19 cellular contexts compared by ENCODE assay signal in the genomic region with DNA sequence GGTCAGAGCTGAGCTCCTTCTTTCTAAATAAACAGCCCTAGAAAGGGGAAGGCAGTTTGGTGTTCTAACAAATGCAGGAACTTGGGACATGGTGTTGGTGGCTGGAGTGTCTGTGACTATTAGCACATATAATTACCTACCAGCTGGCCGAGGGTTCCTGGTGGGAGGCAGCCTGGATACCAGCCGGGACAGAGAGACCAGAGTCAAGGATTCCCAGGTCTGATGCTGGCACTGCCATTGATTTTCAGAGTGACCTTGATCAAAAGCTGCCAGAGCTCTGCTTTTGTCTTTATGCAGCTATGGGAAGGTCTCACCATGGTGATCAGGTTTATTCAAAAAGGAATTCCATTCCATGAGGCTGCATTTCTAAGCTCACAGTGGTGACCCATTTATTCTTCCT.
A peak's percentile ranks its signal among the peaks of the same experiment; 100 is the strongest.
DNase-seq lines count a peak whose midpoint lies in the region; ATAC-seq and TF ChIP-seq lines count a peak whose summit lies in the region.
"Had no signal": no experiment of that assay in that cellular context is flagged by ENCODE, and none has a peak within 500 bp of the region (broad histone marks: within the 10 kb centered on the region; RNA-seq: fewer than 3 reads in every experiment).

No MANE protein-coding gene starts in this region.

- H3K4me3 ChIP-seq in HUES64 (ENCODE audit: low read length) (no peak overlapping the region), vagina (no peak overlapping the region)
- H3K4me3 ChIP-seq: BLaER1 had no signal

- H3K4me1 ChIP-seq in HUES64 (ENCODE audit: insufficient read depth, low read length) (peaks cover 25% of the 10 kb centered on the region), vagina (no peaks in the 10 kb centered on the region)

- no peak for ATAC-seq in HG02981 (IDR thresholded peaks at IDR 0.05; ENCODE audit: unreplicated experiment)
- ATAC-seq in GM21529 (IDR thresholded peaks at IDR 0.05; ENCODE audit: unreplicated experiment) = no peak
- ATAC-seq: PC-3 had no signal

- intact Hi-C loops in vagina (cut with DNase I) = no loop called here

- DNase-seq in G401 (ENCODE audit: low spot score) (peak; percentile 26), vagina (ENCODE audit: extremely low spot score in 2 of 2) (no peak), foreskin melanocyte (no peak)
- DNase-seq: CD4-positive, alpha-beta memory T cell; DMS79 treated with DMSO at 0.1 percent for 48 hours; HCEC 1CT; NCI-H1092 treated with DMSO at 0.1 percent for 48 hours; NCI-H187 treated with DMSO at 0.1 percent for 48 hours; NCI-H345; PC-3; RPMI8226; SHP77 treated with DMSO at 0.1 percent for 48 hours had no signal

- H3K36me3 ChIP-seq in HUES64 (ENCODE audit: insufficient read depth, low read length) (no peaks in the 10 kb centered on the region), vagina (no peaks in the 10 kb centered on the region)
- H3K36me3 ChIP-seq: BLaER1 had no signal

- H3K9me3 ChIP-seq in HUES64 (ENCODE audit: insufficient read depth, low read depth, low read length) (no peaks in the 10 kb centered on the region), vagina (no peaks in the 10 kb centered on the region)
- H3K9me3 ChIP-seq: BLaER1 had no signal

- peaks cover 24% of the 10 kb centered on the region for H3K27me3 ChIP-seq in HUES64 (ENCODE audit: insufficient read depth, low read length)
- H3K27me3 ChIP-seq in vagina = no peaks in the 10 kb centered on the region
- H3K27me3 ChIP-seq: BLaER1 had no signal

- no peak overlapping the region for H3K9ac ChIP-seq in HUES64 (ENCODE audit: low read depth, low read length)
- H3K9ac ChIP-seq: BLaER1 had no signal

- H3K36me3 Mint-ChIP-seq in brain (peaks cover 5% of the 10 kb centered on the region), nephron (ENCODE audit: low read depth) (peaks cover 5% of the 10 kb centered on the region)

- H3K27me3 Mint-ChIP-seq in brain (peaks cover 53% of the 10 kb centered on the region), nephron (ENCODE audit: low read depth) (peaks cover 38% of the 10 kb centered on the region)
- H3K27me3 Mint-ChIP-seq: CD4-positive, alpha-beta memory T cell had no signal

- peaks cover 4 to 20% (median 9%) of the 10 kb centered on the region in 5 experiments for H3K9me3 Mint-ChIP-seq in brain
- peaks cover 8% of the 10 kb centered on the region for H3K9me3 Mint-ChIP-seq in nephron

- peaks cover 32% of the 10 kb centered on the region for H3K4me1 Mint-ChIP-seq in brain
- peaks cover 15% of the 10 kb centered on the region for H3K4me1 Mint-ChIP-seq in nephron
- H3K4me1 Mint-ChIP-seq: CD4-positive, alpha-beta memory T cell had no signal

- TF ChIP-seq CTCF in brain (conservative IDR thresholded peaks at IDR 0.05) (no peak), nephron (IDR thresholded peaks at IDR 0.05; ENCODE audit: unreplicated experiment in 3 of 3) (no peak), vagina (IDR thresholded peaks at IDR 0.05) (no peak)

- H3K27ac ChIP-seq in HUES64 (ENCODE audit: low read depth, low read length) (peak overlapping the region; percentile 33; the same call in 1 of the 2 replicates), vagina (no peak overlapping the region)
- H3K27ac ChIP-seq: BLaER1 had no signal

- in situ Hi-C loops in G401 (cut with HindIII; ENCODE audit: low sequenced_read_pairs) = no loop called here

- 35% methylated on average over 2 of the region's 2 CpGs for WGBS in HUES64

- H3K4me3 Mint-ChIP-seq in brain = no peak overlapping the region
- no peak overlapping the region for H3K4me3 Mint-ChIP-seq in nephron
- H3K4me3 Mint-ChIP-seq: CD4-positive, alpha-beta memory T cell; T-helper 1 cell treated with Interleukin-12 subunit alpha and Interleukin-12 subunit beta and Interleukin-4 antibody, amounts not matched to agents 30 μg/mL and 1 μg/mL, for 36 hours had no signal

- TF ChIP-seq POLR2A in vagina (IDR thresholded peaks at IDR 0.05) = no peak

- H3K27ac Mint-ChIP-seq in brain (peak overlapping the region in 4 of 5 experiments; percentile 56 to 93 (median 88)), nephron (peak overlapping the region in 2 of 3 experiments; percentile 23 to 55)
- H3K27ac Mint-ChIP-seq: CD4-positive, alpha-beta memory T cell; T-helper 1 cell treated with Interleukin-12 subunit alpha and Interleukin-12 subunit beta and Interleukin-4 antibody, amounts not matched to agents 30 μg/mL and 1 μg/mL, for 36 hours had no signal
